Comparison of ENCODE assay signal across 16 cellular contexts in genomic region chr12:6066651-6067050, GRCh38.
"Had no signal": no experiment of that assay in that cellular context is flagged by ENCODE, and none has a peak within 500 bp of the region (broad histone marks: within the 10 kb centered on the region; RNA-seq: fewer than 3 reads in every experiment).

No MANE protein-coding gene starts in this region.

- H3K27ac ChIP-seq: epithelial cell of prostate, tibial artery, WERI-Rb-1 had no signal

- H3K9me3 ChIP-seq: gastroesophageal sphincter, tibial artery had no signal

- H3K36me3 ChIP-seq: gastroesophageal sphincter, tibial artery, WERI-Rb-1 had no signal

- ATAC-seq: activated T-cell treated with anti-CD3 and anti-CD28 coated beads, Interleukin-2, amount 50 U/mL, for 72 hours; effector memory CD8-positive, alpha-beta T cell; stimulated activated naive CD8-positive, alpha-beta T cell treated with anti-CD3 and anti-CD28 coated beads, Interleukin-15, Interleukin-2, amounts not matched to agents 100 U/mL and 50 U/mL, for 24 hours had no signal

- DNase-seq: activated CD4-positive, alpha-beta T cell treated with anti-CD3 and anti-CD28 coated beads for 1 hour; activated gamma-delta T cell; activated T-cell treated with anti-CD3 and anti-CD28 coated beads, Interleukin-2, amount 50 U/mL, for 72 hours; effector memory CD8-positive, alpha-beta T cell; immature natural killer cell; occipital lobe; retina; stimulated activated CD4-positive, alpha-beta T cell treated with anti-CD3 and anti-CD28 coated beads, Interleukin-2, amount 100 ng/mL, for 24 hours; stimulated activated naive CD8-positive, alpha-beta T cell treated with anti-CD3 and anti-CD28 coated beads, Interleukin-15, Interleukin-2, amounts not matched to agents 100 U/mL and 50 U/mL, for 24 hours; SW 1271; T-helper 2 cell; tibial artery; WERI-Rb-1 had no signal

- H3K4me3 ChIP-seq: gastroesophageal sphincter, lung, tibial artery had no signal

- H3K27me3 ChIP-seq: gastroesophageal sphincter, tibial artery had no signal
